Comparison of ENCODE assay signal across 30 cellular contexts in the genomic region with DNA sequence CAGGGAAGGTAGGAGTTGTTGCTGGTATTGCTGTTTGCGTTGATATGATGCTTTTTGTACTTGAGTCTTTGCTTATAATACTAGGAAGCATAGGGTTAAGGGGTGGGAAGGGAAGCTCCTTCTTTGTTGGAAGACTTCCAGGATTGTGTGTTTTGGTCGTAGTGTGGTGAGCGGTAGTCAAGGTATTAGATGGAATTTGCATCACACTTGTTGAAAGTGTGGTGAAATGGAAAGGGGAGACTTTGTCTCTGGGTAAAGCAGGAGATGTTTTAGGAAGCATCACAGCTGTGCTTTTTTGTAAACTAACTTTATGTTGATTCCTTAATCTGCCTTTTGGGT. TPM values are rescaled to one million over a fixed set of nuclear protein-coding genes. Genes with fewer than 3 reads are reported as not detected.
"Had no signal": no experiment of that assay in that cellular context is flagged by ENCODE, and none has a peak within 500 bp of the region (broad histone marks: within the 10 kb centered on the region; RNA-seq: fewer than 3 reads in every experiment).

No MANE protein-coding gene starts in this region.

- H3K27me3 ChIP-seq: ascending aorta, cardiac muscle cell, colonic mucosa, gastroesophageal sphincter, uterus had no signal

- H3K9me3 ChIP-seq: ascending aorta, colonic mucosa, gastroesophageal sphincter, uterus had no signal

- H3K36me3 ChIP-seq: ascending aorta, cardiac muscle cell, colonic mucosa, gastroesophageal sphincter, uterus had no signal

- H3K27me3 Mint-ChIP-seq: progenitor cell of endocrine pancreas, type B pancreatic cell had no signal

- H3K4me1 Mint-ChIP-seq: activated CD4-positive, alpha-beta T cell treated with anti-CD3 and anti-CD28 coated beads for 36 hours; activated naive CD8-positive, alpha-beta T cell treated with anti-CD3 and anti-CD28 coated beads for 36 hours; brain; nephron; stimulated activated memory B cell treated with anti-CD40 and anti-IgM and Interleukin-4, amounts not matched to agents 10 μg/mL and 1 μg/mL and 100 μg/mL, for 72 hours; stimulated activated naive CD8-positive, alpha-beta T cell treated with anti-CD3 and anti-CD28 coated beads, Interleukin-15, amount 100 ng/mL, for 72 hours; T-helper 17 cell had no signal

- H3K4me3 ChIP-seq: ascending aorta, cardiac muscle cell, colonic mucosa, gastroesophageal sphincter, smooth muscle cell, uterus had no signal

- DNase-seq: activated CD4-positive, alpha-beta T cell treated with anti-CD3 and anti-CD28 coated beads for 36 hours; activated CD4-positive, alpha-beta T cell treated with anti-CD3 and anti-CD28 coated beads, Interleukin-2, amount 50 U/mL, for 4 hours; activated CD4-positive, CD25-positive, alpha-beta regulatory T cell; activated effector memory CD4-positive, alpha-beta T cell treated with Interleukin-2 at 50 U/mL for 16 hours; activated naive CD4-positive, alpha-beta T cell treated with Interleukin-2 at 50 U/mL for 16 hours; activated naive CD8-positive, alpha-beta T cell treated with anti-CD3 and anti-CD28 coated beads for 36 hours; cerebellar nuclear complex; colonic mucosa; effector CD8-positive, alpha-beta T cell; head of caudate nucleus; hippocampal formation; left ventricle myocardium superior; retina; stimulated activated CD4-positive, alpha-beta T cell treated with anti-CD3 and anti-CD28 coated beads, Interleukin-1b, Interleukin-23, amount 100 ng/mL, for 48 hours; stimulated activated CD4-positive, alpha-beta T cell treated with anti-CD3 and anti-CD28 coated beads, Interleukin-4, amount 100 ng/mL, for 4 hours; stimulated activated CD8-positive, alpha-beta memory T cell treated with anti-CD3 and anti-CD28 coated beads, Interleukin-4, amount 100 ng/mL, for 48 hours; stimulated activated naive CD8-positive, alpha-beta T cell treated with anti-CD3 and anti-CD28 coated beads, Interleukin-15, amount 100 ng/mL, for 72 hours; substantia nigra; T-helper 17 cell; uterus had no signal

- H3K4me3 Mint-ChIP-seq: activated CD4-positive, alpha-beta T cell treated with anti-CD3 and anti-CD28 coated beads for 36 hours; activated naive CD8-positive, alpha-beta T cell treated with anti-CD3 and anti-CD28 coated beads for 36 hours; brain; nephron; stimulated activated memory B cell treated with anti-CD40 and anti-IgM and Interleukin-4, amounts not matched to agents 10 μg/mL and 1 μg/mL and 100 μg/mL, for 72 hours; stimulated activated naive CD8-positive, alpha-beta T cell treated with anti-CD3 and anti-CD28 coated beads, Interleukin-15, amount 100 ng/mL, for 72 hours; T-helper 17 cell; type B pancreatic cell had no signal

- H3K4me1 ChIP-seq: ascending aorta, colonic mucosa, gastroesophageal sphincter, uterus had no signal

- H3K27ac Mint-ChIP-seq: activated CD4-positive, alpha-beta T cell treated with anti-CD3 and anti-CD28 coated beads for 36 hours; activated naive CD8-positive, alpha-beta T cell treated with anti-CD3 and anti-CD28 coated beads for 36 hours; nephron; progenitor cell of endocrine pancreas; stimulated activated memory B cell treated with anti-CD40 and anti-IgM and Interleukin-4, amounts not matched to agents 10 μg/mL and 1 μg/mL and 100 μg/mL, for 72 hours; stimulated activated naive CD8-positive, alpha-beta T cell treated with anti-CD3 and anti-CD28 coated beads, Interleukin-15, amount 100 ng/mL, for 72 hours; T-helper 17 cell; type B pancreatic cell had no signal

- H3K36me3 Mint-ChIP-seq: activated naive CD8-positive, alpha-beta T cell treated with anti-CD3 and anti-CD28 coated beads for 36 hours; brain; stimulated activated memory B cell treated with anti-CD40 and anti-IgM and Interleukin-4, amounts not matched to agents 10 μg/mL and 1 μg/mL and 100 μg/mL, for 72 hours; type B pancreatic cell had no signal

- ATAC-seq: activated CD4-positive, alpha-beta T cell treated with anti-CD3 and anti-CD28 coated beads for 36 hours; gastroesophageal sphincter; stimulated activated memory B cell treated with anti-CD40 and anti-IgM and Interleukin-4, amounts not matched to agents 10 μg/mL and 1 μg/mL and 100 μg/mL, for 72 hours; stimulated activated naive CD8-positive, alpha-beta T cell treated with anti-CD3 and anti-CD28 coated beads, Interleukin-15, amount 100 ng/mL, for 72 hours; T-helper 17 cell had no signal

- H3K9me3 Mint-ChIP-seq: activated naive CD8-positive, alpha-beta T cell treated with anti-CD3 and anti-CD28 coated beads for 36 hours; stimulated activated memory B cell treated with anti-CD40 and anti-IgM and Interleukin-4, amounts not matched to agents 10 μg/mL and 1 μg/mL and 100 μg/mL, for 72 hours; type B pancreatic cell had no signal

RNA-seq across cellular contexts. Expression of a gene that starts 14.9 kb away (rescaled TPM):
- total RNA-seq: activated CD4-positive, alpha-beta T cell treated with anti-CD3 and anti-CD28 coated beads for 36 hours; activated naive CD8-positive, alpha-beta T cell treated with anti-CD3 and anti-CD28 coated beads for 36 hours; dermis microvascular lymphatic vessel endothelial cell had no signal
